Comparison of ENCODE assay signal across 26 cellular contexts in genomic region chr4:129261584-129261983, GRCh38.
"Had no signal": no experiment of that assay in that cellular context is flagged by ENCODE, and none has a peak within 500 bp of the region (broad histone marks: within the 10 kb centered on the region; RNA-seq: fewer than 3 reads in every experiment).

No MANE protein-coding gene starts in this region.

- H3K4me1 ChIP-seq: body of pancreas, pancreas, psoas muscle, right atrium auricular region, testis, vagina had no signal

- H3K9me3 Mint-ChIP-seq: activated CD4-positive, alpha-beta memory T cell treated with anti-CD3 and anti-CD28 coated beads, Interleukin-2, amount 10 ng/mL, durations not matched to agents 7 days and 5 days; activated CD4-positive, alpha-beta T cell treated with anti-CD3 and anti-CD28 coated beads, Interleukin-2, amount 10 ng/mL, durations not matched to agents 24 days and 14 days; activated naive CD8-positive, alpha-beta T cell treated with anti-CD3 and anti-CD28 coated beads, Interleukin-2, amount 50 U/mL, for 24 hours; activated T-helper 1 cell treated with anti-CD3 and anti-CD28 coated beads, Interleukin-12 subunit alpha, Interleukin-12 subunit beta, Interleukin-2, Interleukin-4 antibody, amounts not matched to agents 30 ng/mL and 10 ng/mL and 1 ng/mL, durations not matched to agents 14 hours and 24 hours and 36 hours; memory B cell; nephron progenitor cell; type B pancreatic cell had no signal

- ATAC-seq: activated CD4-positive, CD25-positive, alpha-beta regulatory T cell treated with anti-CD3 and anti-CD28 coated beads, Interleukin-2, amount 50 U/mL, for 24 hours; activated CD8-positive, alpha-beta memory T cell treated with anti-CD3 and anti-CD28 coated beads, Interleukin-2, amount 10 ng/mL, durations not matched to agents 7 days and 5 days; activated naive CD8-positive, alpha-beta T cell treated with anti-CD3 and anti-CD28 coated beads, Interleukin-2, amount 50 U/mL, for 24 hours; body of pancreas; heart left ventricle; left colon; pancreas; psoas muscle had no signal

- H3K27ac Mint-ChIP-seq: activated CD4-positive, alpha-beta memory T cell treated with anti-CD3 and anti-CD28 coated beads, Interleukin-2, amount 10 ng/mL, durations not matched to agents 7 days and 5 days; activated CD4-positive, alpha-beta T cell treated with anti-CD3 and anti-CD28 coated beads, Interleukin-2, amount 10 ng/mL, durations not matched to agents 24 days and 14 days; activated CD8-positive, alpha-beta memory T cell treated with anti-CD3 and anti-CD28 coated beads, Interleukin-2, amount 10 ng/mL, durations not matched to agents 7 days and 5 days; activated naive CD8-positive, alpha-beta T cell treated with anti-CD3 and anti-CD28 coated beads, Interleukin-2, amount 50 U/mL, for 24 hours; activated T-helper 1 cell treated with anti-CD3 and anti-CD28 coated beads, Interleukin-12 subunit alpha, Interleukin-12 subunit beta, Interleukin-2, Interleukin-4 antibody, amounts not matched to agents 30 ng/mL and 10 ng/mL and 1 ng/mL, durations not matched to agents 14 hours and 24 hours and 36 hours; memory B cell; nephron progenitor cell; type B pancreatic cell had no signal

- H3K36me3 Mint-ChIP-seq: activated CD8-positive, alpha-beta memory T cell treated with anti-CD3 and anti-CD28 coated beads, Interleukin-2, amount 10 ng/mL, durations not matched to agents 7 days and 5 days; memory B cell; type B pancreatic cell had no signal

- H3K36me3 ChIP-seq: cardiac muscle cell, heart left ventricle, pancreas, right atrium auricular region, spleen, vagina had no signal

- H3K27me3 Mint-ChIP-seq: activated CD4-positive, alpha-beta memory T cell treated with anti-CD3 and anti-CD28 coated beads, Interleukin-2, amount 10 ng/mL, durations not matched to agents 7 days and 5 days; activated naive CD8-positive, alpha-beta T cell treated with anti-CD3 and anti-CD28 coated beads, Interleukin-2, amount 50 U/mL, for 24 hours had no signal

- H3K4me3 Mint-ChIP-seq: activated CD4-positive, alpha-beta memory T cell treated with anti-CD3 and anti-CD28 coated beads, Interleukin-2, amount 10 ng/mL, durations not matched to agents 7 days and 5 days; activated CD4-positive, alpha-beta T cell treated with anti-CD3 and anti-CD28 coated beads, Interleukin-2, amount 10 ng/mL, durations not matched to agents 24 days and 14 days; activated CD8-positive, alpha-beta memory T cell treated with anti-CD3 and anti-CD28 coated beads, Interleukin-2, amount 10 ng/mL, durations not matched to agents 7 days and 5 days; activated naive CD8-positive, alpha-beta T cell treated with anti-CD3 and anti-CD28 coated beads, Interleukin-2, amount 50 U/mL, for 24 hours; activated T-helper 1 cell treated with anti-CD3 and anti-CD28 coated beads, Interleukin-12 subunit alpha, Interleukin-12 subunit beta, Interleukin-2, Interleukin-4 antibody, amounts not matched to agents 30 ng/mL and 10 ng/mL and 1 ng/mL, durations not matched to agents 14 hours and 24 hours and 36 hours; memory B cell; nephron progenitor cell; type B pancreatic cell had no signal

- H3K9me3 ChIP-seq: body of pancreas, heart left ventricle, pancreas, psoas muscle, right atrium auricular region, spleen, testis, vagina had no signal

- H3K4me3 ChIP-seq: body of pancreas, cardiac muscle cell, heart left ventricle, pancreas, psoas muscle, right atrium auricular region, spleen, testis, vagina had no signal

- H3K4me1 Mint-ChIP-seq: nephron progenitor cell had no signal

- H3K27ac ChIP-seq: body of pancreas, cardiac muscle cell, heart left ventricle, pancreas, psoas muscle, right atrium auricular region, spleen, testis, vagina, VCaP had no signal

- DNase-seq: activated CD4-positive, alpha-beta memory T cell treated with anti-CD3 and anti-CD28 coated beads, Interleukin-2, amount 10 ng/mL, durations not matched to agents 7 days and 5 days; activated CD4-positive, alpha-beta T cell treated with anti-CD3 and anti-CD28 coated beads, Interleukin-2, amount 10 ng/mL, durations not matched to agents 24 days and 14 days; activated CD8-positive, alpha-beta memory T cell treated with anti-CD3 and anti-CD28 coated beads, Interleukin-2, amount 10 ng/mL, durations not matched to agents 7 days and 5 days; activated gamma-delta T cell; activated naive CD4-positive, alpha-beta T cell treated with anti-CD3 and anti-CD28 coated beads, Interleukin-2, amount 50 U/mL, for 16 hours; activated naive CD8-positive, alpha-beta T cell treated with anti-CD3 and anti-CD28 coated beads, Interleukin-2, amount 50 U/mL, for 24 hours; activated T-cell treated with anti-CD3 and anti-CD28 coated beads for 4 hours; body of pancreas; cortex of kidney; heart left ventricle; left colon; nephron progenitor cell; pancreas; psoas muscle; spleen; stimulated activated CD4-positive, alpha-beta T cell treated with anti-CD3 and anti-CD28 coated beads, Interleukin-4, amount 100 ng/mL, for 1 hour; stimulated activated naive CD4-positive, alpha-beta T cell; testis had no signal

- H3K27me3 ChIP-seq: body of pancreas, heart left ventricle, pancreas, right atrium auricular region, spleen, testis, vagina had no signal
